Comparison of ENCODE assay signal across 10 cellular contexts in genomic region chr14:97185186-97185585, GRCh38.
DNase-seq lines count a peak whose midpoint lies in the region; ATAC-seq, FAIRE-seq and TF ChIP-seq lines count a peak whose summit lies in the region.
"Had no signal": no experiment of that assay in that cellular context is flagged by ENCODE, and none has a peak within 500 bp of the region (broad histone marks: within the 10 kb centered on the region; RNA-seq: fewer than 3 reads in every experiment).

No MANE protein-coding gene starts in this region.

- no peak overlapping the region for H3K4me3 Mint-ChIP-seq in glutamatergic neuron (ENCODE audit: unreplicated experiment)
- H3K4me3 Mint-ChIP-seq: activated naive CD8-positive, alpha-beta T cell treated with anti-CD3 and anti-CD28 coated beads, Interleukin-2, amount 10 ng/mL, durations not matched to agents 7 days and 5 days had no signal

- no peak overlapping the region for H3K4me2 ChIP-seq in OCI-LY7 (ENCODE audit: low read length)

- no TSS peak for BruUV-seq in OCI-LY7 (replicated peaks; lab: Mats Ljungman, UMichigan)

- no peaks in the 10 kb centered on the region for H3K36me3 Mint-ChIP-seq in glutamatergic neuron (ENCODE audit: unreplicated experiment)

- POLR2A ChIA-PET in OCI-LY7 (lab: Charles Lee), result interaction anchor here (0.7 kb wide), 1 partner anchor 195 kb away, joined by 4 read pairs; no protein-coding TSS in a partner anchor

- TF ChIP-seq CTCF in GM10266 (IDR thresholded peaks at IDR 0.05; ENCODE audit: control insufficient read depth, insufficient read depth, low read depth, missing control alignments) (no peak), OCI-LY7 (conservative IDR thresholded peaks at IDR 0.05; ENCODE audit: low read length) (peak; percentile 52), glutamatergic neuron (IDR thresholded peaks at IDR 0.05; ENCODE audit: partially characterized antibody, unreplicated experiment) (peak; percentile 32)

- no peaks in the 10 kb centered on the region for H3K79me2 ChIP-seq in OCI-LY7 (ENCODE audit: insufficient read depth, low read depth, low read length)

- no peaks in the 10 kb centered on the region for H3K36me3 ChIP-seq in OCI-LY7 (ENCODE audit: insufficient read depth, low read length)
- H3K36me3 ChIP-seq: SJCRH30 had no signal

- CTCF ChIA-PET in OCI-LY7 (lab: Charles Lee; ENCODE audit: unreplicated experiment), result no interaction called here

- peak; percentile 17 for DNase-seq in Ammon's horn (ENCODE audit: low spot score)
- DNase-seq in GM10266 (ENCODE audit: extremely low spot score), result peak; percentile 15
- peak; percentile 2 for DNase-seq in OCI-LY7 (ENCODE audit: low spot score)
- DNase-seq in glutamatergic neuron, result no peak
- DNase-seq in GM12892 (ENCODE audit: insufficient read length), result no peak
- DNase-seq in activated effector memory CD4-positive, alpha-beta T cell treated with anti-CD3 and anti-CD28 coated beads, Interleukin-2, amount 50 U/mL, for 16 hours, result no peak
- DNase-seq in 8988T, result no peak
- DNase-seq: activated naive CD8-positive, alpha-beta T cell treated with anti-CD3 and anti-CD28 coated beads, Interleukin-2, amount 10 ng/mL, durations not matched to agents 7 days and 5 days had no signal

- no peak overlapping the region for H2AFZ ChIP-seq in OCI-LY7 (ENCODE audit: low read length)

- no peaks in the 10 kb centered on the region for H3K9me3 Mint-ChIP-seq in glutamatergic neuron (ENCODE audit: unreplicated experiment)

- no peak for TF ChIP-seq POLR2A in GM12892 (IDR thresholded peaks at IDR 0.05; ENCODE audit: low read depth, low read length)

- FAIRE-seq in GM12892 (lab: Jason Lieb, UNC), result no peak

- no peaks in the 10 kb centered on the region for H3K4me1 ChIP-seq in OCI-LY7 (ENCODE audit: insufficient read depth, low read length, poor library complexity, severe bottlenecking)
- H3K4me1 ChIP-seq: SJCRH30 had no signal

- ATAC-seq in HG02798 (IDR thresholded peaks at IDR 0.05; ENCODE audit: poor library complexity, unreplicated experiment), result no peak

- peaks cover 8% of the 10 kb centered on the region for H3K9me3 ChIP-seq in OCI-LY7 (ENCODE audit: low read length)
- H3K9me3 ChIP-seq: SJCRH30 had no signal

- intact Hi-C loops in OCI-LY7 (cut with micrococcal nuclease; ENCODE audit: unreplicated experiment), result no loop called here

- no peaks in the 10 kb centered on the region for H3K4me1 Mint-ChIP-seq in glutamatergic neuron (ENCODE audit: low read depth, unreplicated experiment)

- H4K20me1 ChIP-seq in OCI-LY7 (ENCODE audit: insufficient read depth, low read length), result no peaks in the 10 kb centered on the region

- H3K27ac ChIP-seq in OCI-LY7 (ENCODE audit: low read depth, low read length, poor library complexity, severe bottlenecking), result no peak overlapping the region
- H3K27ac ChIP-seq: SJCRH30 had no signal

- no peak overlapping the region for H3K4me3 ChIP-seq in OCI-LY7 (ENCODE audit: low read depth, low read length, poor library complexity, severe bottlenecking)
- H3K4me3 ChIP-seq: SJCRH30 had no signal

- H3K27ac Mint-ChIP-seq in glutamatergic neuron (ENCODE audit: unreplicated experiment), result no peak overlapping the region
- H3K27ac Mint-ChIP-seq: activated naive CD8-positive, alpha-beta T cell treated with anti-CD3 and anti-CD28 coated beads, Interleukin-2, amount 10 ng/mL, durations not matched to agents 7 days and 5 days had no signal

- no peaks in the 10 kb centered on the region for H3K9me2 ChIP-seq in OCI-LY7 (ENCODE audit: insufficient read depth, low read length)

- peaks cover 5% of the 10 kb centered on the region for H3K27me3 Mint-ChIP-seq in glutamatergic neuron (ENCODE audit: unreplicated experiment)

Comparison
In these comparisons a context has a peak if more than half of its experiments do, and no peak if none do; other contexts are left out.
1. DNase-seq: peak in Ammon's horn (single experiment), GM10266 (single experiment) and OCI-LY7 (single experiment); none in glutamatergic neuron (single experiment), GM12892 (single experiment), activated effector memory CD4-positive, alpha-beta T cell treated with anti-CD3 and anti-CD28 coated beads, Interleukin-2, amount 50 U/mL, for 16 hours (single experiment) and 8988T (single experiment).